Comparison of ENCODE assay signal across 1 cellular context in genomic region chr21:15543473-15543872, GRCh38.
TF ChIP-seq lines count a peak whose summit lies in the region.

No MANE protein-coding gene starts in this region.

TF ChIP-seq in HepG2, 621 proteins besides CTCF, POLR2A, EP300 and RAD21 (continued from another document):
- TF ChIP-seq ZNF350 (CRISPR knock-in tag; IDR thresholded peaks at IDR 0.05; ENCODE audit: borderline replicate concordance, low read depth) (no peak), RFX3 (CRISPR knock-in tag; IDR thresholded peaks at IDR 0.05) (no peak), CEBPB (IDR thresholded peaks at IDR 0.05; ENCODE audit: borderline replicate concordance, low read depth, low read length) (peak; percentile 97), ETS1 (CRISPR knock-in tag; IDR thresholded peaks at IDR 0.05) (no peak), XRCC5 (optimal IDR thresholded peaks at IDR 0.05; ENCODE audit: low read length) (peak; percentile 41), ZNF281 (CRISPR knock-in tag; IDR thresholded peaks at IDR 0.05; ENCODE audit: borderline replicate concordance) (peak; percentile 84), POLR2AphosphoS2 (IDR thresholded peaks at IDR 0.05; ENCODE audit: low read depth, low read length) (no peak), GLMP (CRISPR knock-in tag; IDR thresholded peaks at IDR 0.05; ENCODE audit: borderline replicate concordance) (no peak), SMC3 (IDR thresholded peaks at IDR 0.05; ENCODE audit: low read length) (peak; percentile 64; the same call in 1 of the 2 replicates), ZNF792 (CRISPR knock-in tag; IDR thresholded peaks at IDR 0.05) (no peak), MYC (CRISPR knock-in tag; IDR thresholded peaks at IDR 0.05; ENCODE audit: borderline replicate concordance) (peak; percentile 54; the same call in 1 of the 2 replicates), ZMYM4 (CRISPR knock-in tag; IDR thresholded peaks at IDR 0.05) (peak; percentile 81), IKZF4 (CRISPR knock-in tag; IDR thresholded peaks at IDR 0.05; ENCODE audit: borderline replicate concordance, low read depth, not compliant biosample characterization) (no peak), ZNF644 (CRISPR knock-in tag; IDR thresholded peaks at IDR 0.05; ENCODE audit: low read depth) (peak; percentile 80; the same call in 1 of the 2 replicates), POGZ (CRISPR knock-in tag; IDR thresholded peaks at IDR 0.05) (peak; percentile 68; the same call in 1 of the 2 replicates), TCF7L2 (IDR thresholded peaks at IDR 0.05; ENCODE audit: low read depth, low read length) (no peak), ZGPAT (CRISPR knock-in tag; IDR thresholded peaks at IDR 0.05) (no peak), ZNF331 (CRISPR knock-in tag; IDR thresholded peaks at IDR 0.05) (peak; percentile 23; the same call in 1 of the 2 replicates), CEBPG (CRISPR knock-in tag; IDR thresholded peaks at IDR 0.05) (peak; percentile 94), HNF4A (CRISPR knock-in tag; IDR thresholded peaks at IDR 0.05) (peak; percentile 23; the same call in 1 of the 2 replicates), ZNF256 (CRISPR knock-in tag; conservative IDR thresholded peaks at IDR 0.05) (no peak), TFDP2 (CRISPR knock-in tag; IDR thresholded peaks at IDR 0.05) (peak; percentile 49; the same call in 1 of the 2 replicates), HOXA3 (CRISPR knock-in tag; IDR thresholded peaks at IDR 0.05) (peak; percentile 30; the same call in 1 of the 2 replicates), ZBTB14 (CRISPR knock-in tag; IDR thresholded peaks at IDR 0.05) (no peak), RBM39 (IDR thresholded peaks at IDR 0.05; ENCODE audit: low read depth, low read length, poor library complexity, severe bottlenecking) (no peak), TRAFD1 (CRISPR knock-in tag; IDR thresholded peaks at IDR 0.05; ENCODE audit: borderline replicate concordance) (no peak), ZNF333 (CRISPR knock-in tag; IDR thresholded peaks at IDR 0.05; ENCODE audit: borderline replicate concordance) (no peak), ESRRA (CRISPR knock-in tag; IDR thresholded peaks at IDR 0.05; ENCODE audit: low read depth) (no peak), STAG1 (CRISPR knock-in tag; IDR thresholded peaks at IDR 0.05) (peak; percentile 39), ZNF557 (CRISPR knock-in tag; IDR thresholded peaks at IDR 0.05) (no peak), YY1 (IDR thresholded peaks at IDR 0.05; ENCODE audit: insufficient read depth, insufficient replicate concordance, low read depth, low read length) (peak; percentile 59), CREM (IDR thresholded peaks at IDR 0.05) (no peak), CREM (CRISPR knock-in tag; IDR thresholded peaks at IDR 0.05) (no peak)
- TF ChIP-seq, protein P1, sequence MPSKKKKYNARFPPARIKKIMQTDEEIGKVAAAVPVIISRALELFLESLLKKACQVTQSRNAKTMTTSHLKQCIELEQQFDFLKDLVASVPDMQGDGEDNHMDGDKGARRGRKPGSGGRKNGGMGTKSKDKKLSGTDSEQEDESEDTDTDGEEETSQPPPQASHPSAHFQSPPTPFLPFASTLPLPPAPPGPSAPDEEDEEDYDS (CRISPR knock-in tag; IDR thresholded peaks at IDR 0.05), result no peak
- TF ChIP-seq, protein P2, sequence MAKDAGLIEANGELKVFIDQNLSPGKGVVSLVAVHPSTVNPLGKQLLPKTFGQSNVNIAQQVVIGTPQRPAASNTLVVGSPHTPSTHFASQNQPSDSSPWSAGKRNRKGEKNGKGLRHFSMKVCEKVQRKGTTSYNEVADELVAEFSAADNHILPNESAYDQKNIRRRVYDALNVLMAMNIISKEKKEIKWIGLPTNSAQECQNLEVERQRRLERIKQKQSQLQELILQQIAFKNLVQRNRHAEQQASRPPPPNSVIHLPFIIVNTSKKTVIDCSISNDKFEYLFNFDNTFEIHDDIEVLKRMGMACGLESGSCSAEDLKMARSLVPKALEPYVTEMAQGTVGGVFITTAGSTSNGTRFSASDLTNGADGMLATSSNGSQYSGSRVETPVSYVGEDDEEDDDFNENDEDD (CRISPR knock-in tag; IDR thresholded peaks at IDR 0.05; ENCODE audit: borderline replicate concordance), result peak; percentile 73; the same call in 1 of the 2 replicates
TF ChIP-seq in HepG2: peak in this region for 19.
